1 cellular context compared by ENCODE assay signal in genomic region chr9:132864277-132864676, GRCh38.
TF ChIP-seq lines count a peak whose summit lies in the region.

No MANE protein-coding gene starts in this region.

TF ChIP-seq in GM23338, 12 proteins besides CTCF, POLR2A, EP300 and RAD21 (continued from another document):
- no peak for TF ChIP-seq REST (IDR thresholded peaks at IDR 0.05; ENCODE audit: unreplicated experiment)
- TF ChIP-seq EZH2phosphoT487 (IDR thresholded peaks at IDR 0.05; ENCODE audit: unreplicated experiment): no peak
- no peak for TF ChIP-seq ZNF114 (CRISPR knock-in tag; IDR thresholded peaks at IDR 0.05)
- no peak for TF ChIP-seq ETS1 (IDR thresholded peaks at IDR 0.05)
- TF ChIP-seq ZNF462 (CRISPR knock-in tag; IDR thresholded peaks at IDR 0.05): no peak
- no peak for TF ChIP-seq CREB1 (CRISPR knock-in tag; IDR thresholded peaks at IDR 0.05; ENCODE audit: low read depth)
- no peak for TF ChIP-seq EZH2 (IDR thresholded peaks at IDR 0.05; ENCODE audit: low read depth, unreplicated experiment)
- TF ChIP-seq JUNB (IDR thresholded peaks at IDR 0.05; ENCODE audit: unreplicated experiment): no peak
- TF ChIP-seq ZNF331 (CRISPR knock-in tag; IDR thresholded peaks at IDR 0.05; ENCODE audit: low read depth): no peak
- no peak for TF ChIP-seq NANOG (IDR thresholded peaks at IDR 0.05; ENCODE audit: borderline replicate concordance)
- no peak for TF ChIP-seq STAT1 (IDR thresholded peaks at IDR 0.05; ENCODE audit: unreplicated experiment)
